Comparison of ENCODE assay signal across 8 cellular contexts in the genomic region with DNA sequence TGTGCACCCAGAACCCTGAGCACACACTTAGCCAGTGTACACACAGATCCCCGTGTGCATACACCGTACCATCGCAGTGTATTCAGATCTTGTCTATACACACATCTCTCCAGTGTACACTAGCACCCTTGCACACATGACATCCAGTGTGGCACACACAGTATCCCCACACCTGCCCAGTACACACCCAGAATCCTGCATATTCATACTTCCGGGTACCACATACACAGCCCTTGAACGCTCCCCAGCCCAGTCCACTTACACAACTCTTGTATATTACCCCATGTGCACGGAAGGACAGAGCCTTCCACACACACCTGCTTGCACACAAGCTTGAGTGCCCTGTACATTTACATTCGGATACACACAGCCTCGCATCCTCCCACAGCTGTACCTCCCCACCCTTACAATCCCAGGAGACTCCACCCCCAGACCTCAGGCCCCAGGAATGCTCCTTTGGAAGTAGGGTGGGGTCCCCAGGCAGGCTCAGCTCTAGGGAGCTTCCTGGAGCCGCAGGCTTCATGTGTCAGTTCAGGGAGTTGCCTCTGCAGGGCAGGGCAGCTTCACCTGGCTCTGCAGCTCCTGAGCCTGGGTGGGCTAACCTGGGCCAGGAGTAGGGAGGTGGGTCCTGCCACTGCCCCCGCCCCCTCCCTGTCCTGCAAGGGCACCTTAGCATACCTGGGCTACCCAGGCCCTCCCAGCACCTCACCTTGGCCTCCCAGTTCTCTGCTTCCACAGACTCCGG. TPM values are rescaled to one million over a fixed set of nuclear protein-coding genes. Genes with fewer than 3 reads are reported as not detected.
DNase-seq lines count a peak whose midpoint lies in the region; ATAC-seq and TF ChIP-seq lines count a peak whose summit lies in the region.

No MANE protein-coding gene starts in this region.

- H3F3A ChIP-seq in DOHH2 (ENCODE audit: control insufficient read depth, insufficient read depth) = peaks cover 6% of the 10 kb centered on the region

- H3K4me3 ChIP-seq in DOHH2 (ENCODE audit: low read length) = no peak overlapping the region
- H3K4me3 ChIP-seq in RWPE2 (ENCODE audit: severe bottlenecking) = no peak overlapping the region
- no peak overlapping the region for H3K4me3 ChIP-seq in prostate gland

- H3K79me2 ChIP-seq in DOHH2 (ENCODE audit: control insufficient read depth, low read length) = no peaks in the 10 kb centered on the region

- DNase-seq in RWPE2 (ENCODE audit: low spot score) (peak; percentile 94), left ventricle myocardium superior (peak; percentile 31), prostate gland (ENCODE audit: low spot score) (no peak), activated gamma-delta T cell treated with Interleukin-2 at 50 U/mL for 16 hours (no peak), superior temporal gyrus (ENCODE audit: extremely low spot score) (no peak)

- H3K4me1 ChIP-seq in DOHH2 (ENCODE audit: control insufficient read depth, low read length) (peaks cover 43% of the 10 kb centered on the region), RWPE2 (ENCODE audit: insufficient read depth, poor library complexity, severe bottlenecking) (peaks cover 18% of the 10 kb centered on the region), prostate gland (replicated peaks) (no peaks in the 10 kb centered on the region)

- ATAC-seq in RWPE2 (ENCODE audit: low read depth) (peak; percentile 88), left ventricle myocardium superior (no peak), HG03457 (IDR thresholded peaks at IDR 0.05; ENCODE audit: unreplicated experiment) (no peak)
- no peak for ATAC-seq in activated CD4-positive, CD25-positive, alpha-beta regulatory T cell treated with anti-CD3 and anti-CD28 coated beads, Interleukin-2, amount 50 U/mL, for 24 hours

- no peaks in the 10 kb centered on the region for H3K36me3 ChIP-seq in DOHH2 (ENCODE audit: control insufficient read depth, low read length)
- H3K36me3 ChIP-seq in RWPE2 (ENCODE audit: low read depth) = peaks cover 24% of the 10 kb centered on the region
- no peaks in the 10 kb centered on the region for H3K36me3 ChIP-seq in prostate gland

- H3K9me3 ChIP-seq in DOHH2 (ENCODE audit: control insufficient read depth, insufficient read depth, low read length) (no peaks in the 10 kb centered on the region), RWPE2 (ENCODE audit: severe bottlenecking) (no peaks in the 10 kb centered on the region), prostate gland (no peaks in the 10 kb centered on the region)

- no peaks in the 10 kb centered on the region for H3K9me2 ChIP-seq in DOHH2 (replicated peaks; ENCODE audit: control insufficient read depth, low read length)

- H3K27me3 ChIP-seq in DOHH2 (ENCODE audit: control insufficient read depth, low read length) (no peaks in the 10 kb centered on the region), RWPE2 (ENCODE audit: insufficient read depth, poor library complexity, severe bottlenecking) (no peaks in the 10 kb centered on the region), prostate gland (replicated peaks; ENCODE audit: insufficient read depth) (no peaks in the 10 kb centered on the region)

- H4K20me1 ChIP-seq in DOHH2 (ENCODE audit: control insufficient read depth, insufficient read depth, low read depth, low read length) = peaks cover 3% of the 10 kb centered on the region; the same call in 1 of the 2 replicates

- 47% methylated on average over 11 of the region's 11 CpGs for WGBS in prostate gland

- H3K4me2 ChIP-seq in DOHH2 (ENCODE audit: low read length) = 0 out of 2 replicates have a peak overlapping the region, but pooled peaks have one; percentile 17

- intact Hi-C loops in left ventricle myocardium superior (cut with micrococcal nuclease) = no loop called here
- intact Hi-C loops in prostate gland (cut with DNase I) = loop anchor here (2.0 to 5.0 kb wide), 2 partner anchors 101 to 155 kb away; no protein-coding TSS in a partner anchor

- TF ChIP-seq POLR2A in prostate gland (IDR thresholded peaks at IDR 0.05) = no peak

- TF ChIP-seq CTCF in DOHH2 (IDR thresholded peaks at IDR 0.05; ENCODE audit: low read depth, low read length, poor library complexity, severe bottlenecking) (no peak), RWPE2 (IDR thresholded peaks at IDR 0.05; ENCODE audit: poor library complexity, severe bottlenecking) (peak; percentile 16), prostate gland (IDR thresholded peaks at IDR 0.05) (peak in 1 of 4 experiments; percentile 4)

- H3K27ac ChIP-seq in DOHH2 (ENCODE audit: low read depth, low read length) = peak overlapping the region; percentile 17; the same call in 1 of the 2 replicates
- H3K27ac ChIP-seq in RWPE2 (ENCODE audit: poor library complexity, severe bottlenecking) = peak overlapping the region; percentile 93
- peak overlapping the region; percentile 76 to 85 for H3K27ac ChIP-seq in prostate gland

RNA-seq across cellular contexts. Expression of a gene that starts 46.2 kb away (rescaled TPM):
- total RNA-seq in left ventricle myocardium superior (42.8 TPM), prostate gland (10 to 100 TPM; 27.1 to 83.7 TPM)

Comparison
In these comparisons a context has a peak if more than half of its experiments do, and no peak if none do; other contexts are left out.
1. H3K27ac ChIP-seq: peak in every context shown above with its lines; median percentile 93 in RWPE2; 80 in prostate gland; 17 in DOHH2.
2. DNase-seq: peak in RWPE2 (single experiment) and left ventricle myocardium superior (single experiment); none in prostate gland (single experiment), activated gamma-delta T cell treated with Interleukin-2 at 50 U/mL for 16 hours (single experiment) and superior temporal gyrus (single experiment).